Comparison of ENCODE assay signal across 20 cellular contexts in genomic region chr5:136458481-136458880, GRCh38.
"Had no signal": no experiment of that assay in that cellular context is flagged by ENCODE, and none has a peak within 500 bp of the region (broad histone marks: within the 10 kb centered on the region; RNA-seq: fewer than 3 reads in every experiment).

No MANE protein-coding gene starts in this region.

- H3K79me2 ChIP-seq: parathyroid adenoma had no signal

- H2AFZ ChIP-seq: parathyroid adenoma had no signal

- H3K9me3 ChIP-seq: gastrocnemius medialis, neutrophil, right atrium auricular region, sigmoid colon, spleen, thoracic aorta, tibial nerve, upper lobe of left lung had no signal

- DNase-seq: effector CD8-positive, alpha-beta T cell; endodermal cell; foreskin fibroblast; gastrocnemius medialis; kidney; naive B cell; sigmoid colon; spleen; stimulated activated CD4-positive, alpha-beta T cell treated with anti-CD3 and anti-CD28 coated beads, Interleukin-2, amount 100 ng/mL, for 48 hours; stimulated activated naive B cell treated with anti-CD40 and anti-IgM and Interleukin-4, amounts not matched to agents 10 μg/mL and 1 μg/mL and 100 μg/mL, for 72 hours; upper lobe of left lung had no signal

- H3K27ac ChIP-seq: epithelial cell of prostate, gastrocnemius medialis, neutrophil, parathyroid adenoma, right atrium auricular region, sigmoid colon, spleen, thoracic aorta, tibial nerve, upper lobe of left lung had no signal

- H3K4me3 ChIP-seq: gastrocnemius medialis, lung, right atrium auricular region, sigmoid colon, spleen, thoracic aorta, tibial nerve, upper lobe of left lung had no signal

- FAIRE-seq: colon, kidney, urothelium cell line had no signal

- H3K9ac ChIP-seq: parathyroid adenoma had no signal

- H3K4me1 ChIP-seq: gastrocnemius medialis, parathyroid adenoma, right atrium auricular region, sigmoid colon, tibial nerve, upper lobe of left lung had no signal

- H3K27me3 ChIP-seq: gastrocnemius medialis, neutrophil, right atrium auricular region, sigmoid colon, spleen, tibial nerve, upper lobe of left lung had no signal

- H3K36me3 ChIP-seq: gastrocnemius medialis, neutrophil, right atrium auricular region, sigmoid colon, spleen, thoracic aorta, tibial nerve, upper lobe of left lung had no signal
